Comparison of ENCODE assay signal across 26 cellular contexts in genomic region chr12:62763827-62764226, GRCh38.
"Had no signal": no experiment of that assay in that cellular context is flagged by ENCODE, and none has a peak within 500 bp of the region (broad histone marks: within the 10 kb centered on the region; RNA-seq: fewer than 3 reads in every experiment).

No MANE protein-coding gene starts in this region.

- H3K9me3 Mint-ChIP-seq: activated B cell treated with CpG ODN at 0.5 μM for 24 hours; activated CD4-positive, alpha-beta T cell treated with anti-CD3 and anti-CD28 coated beads, Interleukin-2, amount 10 ng/mL, durations not matched to agents 24 days and 14 days; activated naive CD4-positive, alpha-beta T cell treated with anti-CD3 and anti-CD28 coated beads, Interleukin-2, amount 50 U/mL, for 24 hours; activated T-cell treated with anti-CD3 and anti-CD28 coated beads, Interleukin-2, amount 50 U/mL, for 24 hours; activated T-helper 1 cell treated with anti-CD3 and anti-CD28 coated beads, Interleukin-12 subunit alpha, Interleukin-12 subunit beta, Interleukin-2, Interleukin-4 antibody, amounts not matched to agents 30 ng/mL and 10 ng/mL and 1 ng/mL, durations not matched to agents 14 hours and 24 hours and 36 hours; T-cell had no signal

- H3K4me1 ChIP-seq: ascending aorta had no signal

- H3K4me3 Mint-ChIP-seq: activated B cell treated with CpG ODN at 0.5 μM for 24 hours; activated CD4-positive, alpha-beta T cell treated with anti-CD3 and anti-CD28 coated beads, Interleukin-2, amount 10 ng/mL, durations not matched to agents 24 days and 14 days; activated CD8-positive, alpha-beta memory T cell treated with anti-CD3 and anti-CD28 coated beads, Interleukin-2, amount 10 ng/mL, durations not matched to agents 7 days and 5 days; activated naive CD4-positive, alpha-beta T cell treated with anti-CD3 and anti-CD28 coated beads, Interleukin-2, amount 50 U/mL, for 24 hours; activated T-cell treated with anti-CD3 and anti-CD28 coated beads, Interleukin-2, amount 50 U/mL, for 24 hours; activated T-helper 1 cell treated with anti-CD3 and anti-CD28 coated beads, Interleukin-12 subunit alpha, Interleukin-12 subunit beta, Interleukin-2, Interleukin-4 antibody, amounts not matched to agents 30 ng/mL and 10 ng/mL and 1 ng/mL, durations not matched to agents 14 hours and 24 hours and 36 hours; T-cell had no signal

- H3K36me3 Mint-ChIP-seq: activated CD8-positive, alpha-beta memory T cell treated with anti-CD3 and anti-CD28 coated beads, Interleukin-2, amount 10 ng/mL, durations not matched to agents 7 days and 5 days; activated naive CD4-positive, alpha-beta T cell treated with anti-CD3 and anti-CD28 coated beads, Interleukin-2, amount 50 U/mL, for 24 hours; T-cell had no signal

- H3K4me3 ChIP-seq: ascending aorta, body of pancreas, SK-N-MC had no signal

- H3K27me3 ChIP-seq: ascending aorta, body of pancreas had no signal

- DNase-seq: activated B cell treated with CpG ODN at 0.5 μM for 24 hours; activated CD4-positive, alpha-beta T cell treated with anti-CD3 and anti-CD28 coated beads for 1 hour; activated CD4-positive, alpha-beta T cell treated with anti-CD3 and anti-CD28 coated beads, Interleukin-2, amount 10 ng/mL, durations not matched to agents 24 days and 14 days; activated CD4-positive, alpha-beta T cell treated with anti-CD3 and anti-CD28 coated beads, Interleukin-2, amount 50 U/mL, for 48 hours; activated CD8-positive, alpha-beta memory T cell treated with anti-CD3 and anti-CD28 coated beads, Interleukin-2, amount 10 ng/mL, durations not matched to agents 7 days and 5 days; activated effector memory CD4-positive, alpha-beta T cell treated with Interleukin-2 at 50 U/mL for 16 hours; activated naive CD4-positive, alpha-beta T cell; activated T-cell treated with anti-CD3 and anti-CD28 coated beads, Interleukin-2, amount 50 U/mL, for 24 hours; amniotic stem cell; body of pancreas; NCI-H1092 treated with DMSO at 0.1 percent for 48 hours; NCI-H1417 treated with DMSO at 0.1 percent for 48 hours; NCI-H1694; NCI-H2081; NCI-H446; NCI-H524; PC-3; T-cell; T-helper 2 cell; T1000 had no signal

- H3K36me3 ChIP-seq: ascending aorta had no signal

- H3K9me3 ChIP-seq: ascending aorta, body of pancreas had no signal

- H3K27ac ChIP-seq: ascending aorta, body of pancreas, KMS-11, SK-N-MC had no signal

- FAIRE-seq: TTC549 had no signal

- H3K27ac Mint-ChIP-seq: activated B cell treated with CpG ODN at 0.5 μM for 24 hours; activated CD4-positive, alpha-beta T cell treated with anti-CD3 and anti-CD28 coated beads, Interleukin-2, amount 10 ng/mL, durations not matched to agents 24 days and 14 days; activated CD8-positive, alpha-beta memory T cell treated with anti-CD3 and anti-CD28 coated beads, Interleukin-2, amount 10 ng/mL, durations not matched to agents 7 days and 5 days; activated naive CD4-positive, alpha-beta T cell treated with anti-CD3 and anti-CD28 coated beads, Interleukin-2, amount 50 U/mL, for 24 hours; activated T-cell treated with anti-CD3 and anti-CD28 coated beads, Interleukin-2, amount 50 U/mL, for 24 hours; activated T-helper 1 cell treated with anti-CD3 and anti-CD28 coated beads, Interleukin-12 subunit alpha, Interleukin-12 subunit beta, Interleukin-2, Interleukin-4 antibody, amounts not matched to agents 30 ng/mL and 10 ng/mL and 1 ng/mL, durations not matched to agents 14 hours and 24 hours and 36 hours; T-cell had no signal

- ATAC-seq: activated CD8-positive, alpha-beta memory T cell treated with anti-CD3 and anti-CD28 coated beads, Interleukin-2, amount 10 ng/mL, durations not matched to agents 7 days and 5 days; body of pancreas; PC-3; T-cell had no signal

- H3K4me1 Mint-ChIP-seq: activated B cell treated with CpG ODN at 0.5 μM for 24 hours; activated naive CD4-positive, alpha-beta T cell treated with anti-CD3 and anti-CD28 coated beads, Interleukin-2, amount 50 U/mL, for 24 hours; T-cell had no signal
